24 cellular contexts compared by ENCODE assay signal in genomic region chr10:126380352-126381076, GRCh38.
"Had no signal": no experiment of that assay in that cellular context is flagged by ENCODE, and none has a peak within 500 bp of the region (broad histone marks: within the 10 kb centered on the region; RNA-seq: fewer than 3 reads in every experiment).

No MANE protein-coding gene starts in this region.

- FAIRE-seq: frontal cortex, small intestine had no signal

- H3K27ac ChIP-seq: body of pancreas, left ventricle myocardium inferior, neural progenitor cell, prostate gland, stomach, upper lobe of left lung had no signal

- H3K27me3 Mint-ChIP-seq: activated CD4-positive, alpha-beta memory T cell treated with anti-CD3 and anti-CD28 coated beads, Interleukin-2, amount 10 ng/mL, durations not matched to agents 7 days and 5 days; activated CD8-positive, alpha-beta memory T cell treated with anti-CD3 and anti-CD28 coated beads, Interleukin-2, amount 10 ng/mL, durations not matched to agents 7 days and 5 days had no signal

- H3K9ac ChIP-seq: neural progenitor cell had no signal

- H3K9me3 ChIP-seq: body of pancreas, prostate gland, upper lobe of left lung had no signal

- H3K4me2 ChIP-seq: neural progenitor cell had no signal

- H2AFZ ChIP-seq: neural progenitor cell had no signal

- H3K27me3 ChIP-seq: body of pancreas, neural progenitor cell, upper lobe of left lung had no signal

- H3K4me3 Mint-ChIP-seq: activated B cell treated with CpG ODN at 0.5 μM for 24 hours; activated CD4-positive, alpha-beta memory T cell treated with anti-CD3 and anti-CD28 coated beads, Interleukin-2, amount 10 ng/mL, durations not matched to agents 7 days and 5 days; activated CD8-positive, alpha-beta memory T cell treated with anti-CD3 and anti-CD28 coated beads, Interleukin-2, amount 10 ng/mL, durations not matched to agents 7 days and 5 days; activated naive CD8-positive, alpha-beta T cell treated with anti-CD3 and anti-CD28 coated beads for 36 hours; activated T-helper 17 cell treated with anti-CD3 and anti-CD28 coated beads, Interleukin-2, amount 50 U/mL, for 72 hours; naive B cell; neural progenitor cell; T-helper 2 cell treated with Interferon-gamma antibody and Interleukin-4, amounts not matched to agents 5 μg/mL and 100 μg/mL, for 36 hours had no signal

- H3K27ac Mint-ChIP-seq: activated B cell treated with CpG ODN at 0.5 μM for 24 hours; activated CD4-positive, alpha-beta memory T cell treated with anti-CD3 and anti-CD28 coated beads, Interleukin-2, amount 10 ng/mL, durations not matched to agents 7 days and 5 days; activated CD8-positive, alpha-beta memory T cell treated with anti-CD3 and anti-CD28 coated beads, Interleukin-2, amount 10 ng/mL, durations not matched to agents 7 days and 5 days; activated naive CD8-positive, alpha-beta T cell treated with anti-CD3 and anti-CD28 coated beads for 36 hours; activated T-helper 17 cell treated with anti-CD3 and anti-CD28 coated beads, Interleukin-2, amount 50 U/mL, for 72 hours; naive B cell; neural progenitor cell; T-helper 2 cell treated with Interferon-gamma antibody and Interleukin-4, amounts not matched to agents 5 μg/mL and 100 μg/mL, for 36 hours had no signal

- H3K4me3 ChIP-seq: body of pancreas, left ventricle myocardium inferior, neural progenitor cell, prostate gland, stomach, upper lobe of left lung had no signal

- H3K36me3 Mint-ChIP-seq: activated CD8-positive, alpha-beta memory T cell treated with anti-CD3 and anti-CD28 coated beads, Interleukin-2, amount 10 ng/mL, durations not matched to agents 7 days and 5 days; activated naive CD8-positive, alpha-beta T cell treated with anti-CD3 and anti-CD28 coated beads for 36 hours; naive B cell; neural progenitor cell had no signal

- H3K36me3 ChIP-seq: left ventricle myocardium inferior, neural progenitor cell, prostate gland, stomach, upper lobe of left lung had no signal

- H3K4me1 Mint-ChIP-seq: activated B cell treated with CpG ODN at 0.5 μM for 24 hours; activated CD4-positive, alpha-beta memory T cell treated with anti-CD3 and anti-CD28 coated beads, Interleukin-2, amount 10 ng/mL, durations not matched to agents 7 days and 5 days; activated CD8-positive, alpha-beta memory T cell treated with anti-CD3 and anti-CD28 coated beads, Interleukin-2, amount 10 ng/mL, durations not matched to agents 7 days and 5 days; activated naive CD8-positive, alpha-beta T cell treated with anti-CD3 and anti-CD28 coated beads for 36 hours; activated T-helper 17 cell treated with anti-CD3 and anti-CD28 coated beads, Interleukin-2, amount 50 U/mL, for 72 hours; naive B cell; neural progenitor cell had no signal

- H3K4me1 ChIP-seq: body of pancreas, left ventricle myocardium inferior, neural progenitor cell, prostate gland, stomach, upper lobe of left lung had no signal

- ATAC-seq: activated CD8-positive, alpha-beta memory T cell treated with anti-CD3 and anti-CD28 coated beads, Interleukin-2, amount 10 ng/mL, durations not matched to agents 7 days and 5 days; activated T-helper 17 cell treated with anti-CD3 and anti-CD28 coated beads, Interleukin-2, amount 50 U/mL, for 72 hours; body of pancreas; right cardiac atrium had no signal

- DNase-seq: activated B cell treated with CpG ODN at 0.5 μM for 24 hours; activated CD4-positive, alpha-beta memory T cell treated with anti-CD3 and anti-CD28 coated beads, Interleukin-2, amount 10 ng/mL, durations not matched to agents 7 days and 5 days; activated CD4-positive, alpha-beta T cell treated with anti-CD3 and anti-CD28 coated beads for 48 hours; activated CD8-positive, alpha-beta memory T cell treated with anti-CD3 and anti-CD28 coated beads, Interleukin-2, amount 10 ng/mL, durations not matched to agents 7 days and 5 days; activated naive CD4-positive, alpha-beta T cell; activated naive CD8-positive, alpha-beta T cell treated with anti-CD3 and anti-CD28 coated beads for 36 hours; amniotic stem cell; body of pancreas; dermis blood vessel endothelial cell; effector memory CD4-positive, alpha-beta T cell; left ventricle myocardium inferior; mammary epithelial cell; naive B cell; right cardiac atrium; small intestine; stimulated activated CD4-positive, alpha-beta T cell treated with anti-CD3 and anti-CD28 coated beads, Interleukin-15, amount 100 ng/mL, for 24 hours; stimulated activated CD4-positive, alpha-beta T cell treated with anti-CD3 and anti-CD28 coated beads, Interleukin-2, amount 100 ng/mL, for 48 hours; stomach; upper lobe of left lung had no signal

- H3K9me3 Mint-ChIP-seq: T-helper 2 cell treated with Interferon-gamma antibody and Interleukin-4, amounts not matched to agents 5 μg/mL and 100 μg/mL, for 36 hours had no signal
